ENCODE assay signal across 14 cellular contexts in genomic region chr12:58416211-58416610, GRCh38.
DNase-seq lines count a peak whose midpoint lies in the region; ATAC-seq and TF ChIP-seq lines count a peak whose summit lies in the region.
"Had no signal": no experiment of that assay in that cellular context is flagged by ENCODE, and none has a peak within 500 bp of the region (broad histone marks: within the 10 kb centered on the region; RNA-seq: fewer than 3 reads in every experiment).

No MANE protein-coding gene starts in this region.

- no peak for ATAC-seq in effector memory CD8-positive, alpha-beta T cell (replicated peaks)
- ATAC-seq in GM18520 (IDR thresholded peaks at IDR 0.05; ENCODE audit: unreplicated experiment) = no peak
- ATAC-seq: activated CD8-positive, alpha-beta T cell treated with anti-CD3 and anti-CD28 coated beads for 36 hours; sciatic nerve had no signal

- H3K9me3 ChIP-seq in HUES48 (ENCODE audit: control insufficient read depth, insufficient read depth, low read length) = no peaks in the 10 kb centered on the region

- peaks cover 0 to 3% of the 10 kb centered on the region in 2 donors for H3K27me3 Mint-ChIP-seq in effector memory CD8-positive, alpha-beta T cell

- no peak overlapping the region for H3K4me3 ChIP-seq in BJ (ENCODE audit: low read depth, low read length)
- no peak overlapping the region for H3K4me3 ChIP-seq in HUES48 (ENCODE audit: low read depth, low read length)
- no peak overlapping the region for H3K4me3 ChIP-seq in mesendoderm (ENCODE audit: low read length)

- no peak overlapping the region for H2BK120ac ChIP-seq in mesendoderm (ENCODE audit: low read depth, low read length)

- H3K4me1 Mint-ChIP-seq in effector memory CD8-positive, alpha-beta T cell (ENCODE audit: low read depth in 2 of 2) = no peaks in the 10 kb centered on the region

- CTCF ChIA-PET in BJ (lab: Yijun Ruan, JAX) = interaction anchor here (0.6 to 3.6 kb wide), 15 partner anchors 10 to 735 kb away, joined by 3 to 13 read pairs (median 3); no protein-coding TSS in a partner anchor

- no peak overlapping the region for H3K27ac Mint-ChIP-seq in effector memory CD8-positive, alpha-beta T cell
- H3K27ac Mint-ChIP-seq: activated CD8-positive, alpha-beta T cell treated with anti-CD3 and anti-CD28 coated beads for 36 hours had no signal

- H4K5ac ChIP-seq in mesendoderm (ENCODE audit: low read length) = no peak overlapping the region

- peak; percentile 75 for DNase-seq in BJ (ENCODE audit: low read depth)
- peak; percentile 42 for DNase-seq in brain pericyte (ENCODE audit: low read depth, low spot score)
- no peak for DNase-seq in mesendoderm
- no peak for DNase-seq in effector memory CD8-positive, alpha-beta T cell
- no peak for DNase-seq in NCI-H2196 treated with DMSO at 0.1 percent for 48 hours (lab: John Stamatoyannopoulos, UW; ENCODE audit: unreplicated experiment)
- DNase-seq in NCI-H345 treated with DMSO at 0.1 percent for 48 hours (lab: John Stamatoyannopoulos, UW; ENCODE audit: unreplicated experiment) = no peak
- DNase-seq: activated CD8-positive, alpha-beta T cell treated with anti-CD3 and anti-CD28 coated beads for 36 hours; aorta; midbrain; NCI-H1436 treated with DMSO at 0.1 percent for 48 hours had no signal

- no peak overlapping the region for H2BK5ac ChIP-seq in mesendoderm (ENCODE audit: low read length)

- TF ChIP-seq CTCF in BJ (IDR thresholded peaks at IDR 0.05; ENCODE audit: insufficient read depth, low read depth, low read length) = peak; percentile 44

- H3K27me3 ChIP-seq in BJ (ENCODE audit: control insufficient read depth, insufficient read depth, low read length) (no peaks in the 10 kb centered on the region), HUES48 (ENCODE audit: control insufficient read depth, insufficient read depth, low read length) (no peaks in the 10 kb centered on the region), mesendoderm (ENCODE audit: insufficient read depth, low read length, poor library complexity) (no peaks in the 10 kb centered on the region)

- H3K4me3 Mint-ChIP-seq in effector memory CD8-positive, alpha-beta T cell = no peak overlapping the region
- H3K4me3 Mint-ChIP-seq: activated CD8-positive, alpha-beta T cell treated with anti-CD3 and anti-CD28 coated beads for 36 hours had no signal

- no peak overlapping the region for H3K4me2 ChIP-seq in mesendoderm (ENCODE audit: low read length)

- no peak overlapping the region for H4K8ac ChIP-seq in mesendoderm (ENCODE audit: low read depth, low read length)

- H3K18ac ChIP-seq in mesendoderm (ENCODE audit: low read length) = peak overlapping the region; percentile 3

- no CpG with 5 or more reads among the region's 2 CpGs for WGBS in mesendoderm (ENCODE audit: extremely low coverage, insufficient coverage, low lambda C conversion rate)

- no peak overlapping the region for H3K4ac ChIP-seq in mesendoderm (ENCODE audit: low read depth, low read length)

- H2AK5ac ChIP-seq in mesendoderm (ENCODE audit: low read length) = no peak overlapping the region

- no peak overlapping the region for H3K56ac ChIP-seq in mesendoderm (ENCODE audit: low read length)

- peaks cover 0 to 4% of the 10 kb centered on the region in 2 donors for H3K9me3 Mint-ChIP-seq in effector memory CD8-positive, alpha-beta T cell
- H3K9me3 Mint-ChIP-seq: activated CD8-positive, alpha-beta T cell treated with anti-CD3 and anti-CD28 coated beads for 36 hours had no signal

- no peak overlapping the region for H2BK15ac ChIP-seq in mesendoderm (replicated peaks; ENCODE audit: low read depth)

- no peak overlapping the region for H3K9ac ChIP-seq in HUES48 (ENCODE audit: low read depth, low read length)
- H3K9ac ChIP-seq in mesendoderm (ENCODE audit: low read length) = no peak overlapping the region

- H3K79me2 ChIP-seq in mesendoderm (ENCODE audit: control insufficient read depth, insufficient read depth, low read length) = no peaks in the 10 kb centered on the region

- H3K36me3 Mint-ChIP-seq in effector memory CD8-positive, alpha-beta T cell (ENCODE audit: insufficient read depth) = no peaks in the 10 kb centered on the region

- H3K36me3 ChIP-seq in BJ (ENCODE audit: control insufficient read depth, insufficient read depth, low read length) = no peaks in the 10 kb centered on the region
- no peaks in the 10 kb centered on the region for H3K36me3 ChIP-seq in HUES48 (ENCODE audit: control insufficient read depth, insufficient read depth, low read length)
- no peaks in the 10 kb centered on the region for H3K36me3 ChIP-seq in mesendoderm (ENCODE audit: control insufficient read depth, insufficient read depth, low read length)

- H3K27ac ChIP-seq in HUES48 (ENCODE audit: low read depth, low read length) = peak overlapping the region; percentile 22
- no peak overlapping the region for H3K27ac ChIP-seq in mesendoderm (ENCODE audit: low read depth, low read length)
- H3K27ac ChIP-seq: HL-60 had no signal

- H3K4me1 ChIP-seq in HUES48 (ENCODE audit: control insufficient read depth, insufficient read depth, low read length) (peaks cover 15% of the 10 kb centered on the region; the same call in 1 of the 2 replicates), mesendoderm (ENCODE audit: control insufficient read depth, low read depth, low read length) (no peaks in the 10 kb centered on the region)

- H3K79me1 ChIP-seq in mesendoderm (ENCODE audit: low read length) = no peaks in the 10 kb centered on the region

- POLR2A ChIA-PET in BJ (lab: Charles Lee) = no interaction called here

- no peak overlapping the region for H3K23ac ChIP-seq in mesendoderm (ENCODE audit: low read length)

Comparison
In these comparisons a context has a peak if more than half of its experiments do, and no peak if none do; other contexts are left out.
1. DNase-seq: peak in BJ (single experiment) and brain pericyte (single experiment); none in mesendoderm (single experiment), effector memory CD8-positive, alpha-beta T cell (0 of 3), NCI-H2196 treated with DMSO at 0.1 percent for 48 hours (single experiment) and NCI-H345 treated with DMSO at 0.1 percent for 48 hours (single experiment).